ENCODE assay signal across 10 cellular contexts in genomic region chr3:50605901-50606326, GRCh38. TPM values are rescaled to one million over a fixed set of nuclear protein-coding genes. Genes with fewer than 3 reads are reported as not detected.
A peak's percentile ranks its signal among the peaks of the same experiment; 100 is the strongest.
DNase-seq lines count a peak whose midpoint lies in the region; ATAC-seq and TF ChIP-seq lines count a peak whose summit lies in the region.
"Had no signal": no experiment of that assay in that cellular context is flagged by ENCODE, and none has a peak within 500 bp of the region (broad histone marks: within the 10 kb centered on the region; RNA-seq: fewer than 3 reads in every experiment).

No MANE protein-coding gene starts in this region.

- H3K4me3 ChIP-seq in heart left ventricle (peak overlapping the region in 1 of 12 donors; percentile 90), lung (no peak overlapping the region), upper lobe of left lung (peak overlapping the region in 1 of 4 donors; percentile 70), brain microvascular endothelial cell (ENCODE audit: low read depth, low read length) (no peak overlapping the region)

- TF ChIP-seq EP300 in upper lobe of left lung (IDR thresholded peaks at IDR 0.05) = peak in 1 of 4 donors; percentile 67

- H3K27ac ChIP-seq in heart left ventricle (peak overlapping the region in 11 of 12 donors; percentile 71 to 100 (median 99)), lung (ENCODE audit: low read depth in 1 of 2, low read length in 1 of 2) (peak overlapping the region; percentile 48 to 84), upper lobe of left lung (peak overlapping the region; percentile 94 to 96 (median 95)), brain microvascular endothelial cell (no peak overlapping the region)

- H3K4me1 Mint-ChIP-seq in activated T-cell treated with anti-CD3 and anti-CD28 coated beads, Interleukin-2, amount 50 U/mL, for 72 hours (ENCODE audit: low read depth) = peaks cover 58% of the 10 kb centered on the region

- H3K27me3 ChIP-seq in heart left ventricle (no peaks in the 10 kb centered on the region), lung (ENCODE audit: control insufficient read depth, insufficient read depth) (no peaks in the 10 kb centered on the region), upper lobe of left lung (no peaks in the 10 kb centered on the region), brain microvascular endothelial cell (replicated peaks) (no peaks in the 10 kb centered on the region)

- peaks cover 20 to 99% (median 91%) of the 10 kb centered on the region in 12 donors for H3K4me1 ChIP-seq in heart left ventricle
- peaks cover 13 to 60% of the 10 kb centered on the region in 2 donors for H3K4me1 ChIP-seq in lung (ENCODE audit: control insufficient read depth in 2 of 2, insufficient read depth in 2 of 2, low read length in 2 of 2)
- H3K4me1 ChIP-seq in upper lobe of left lung = peaks cover 72 to 99% (median 98%) of the 10 kb centered on the region in 4 donors

- H3K9me3 ChIP-seq in heart left ventricle (no peaks in the 10 kb centered on the region), lung (ENCODE audit: control insufficient read depth in 2 of 2, insufficient read depth in 1 of 2, low read length in 1 of 2) (no peaks in the 10 kb centered on the region), upper lobe of left lung (no peaks in the 10 kb centered on the region)

- H3K36me3 ChIP-seq in heart left ventricle = peaks cover 0 to 63% (median 28%) of the 10 kb centered on the region in 9 donors
- peaks cover 6 to 35% of the 10 kb centered on the region in 2 donors for H3K36me3 ChIP-seq in lung (ENCODE audit: control insufficient read depth in 2 of 2, insufficient read depth in 2 of 2, low read length in 2 of 2)
- H3K36me3 ChIP-seq in upper lobe of left lung = peaks cover 0 to 56% (median 23%) of the 10 kb centered on the region in 4 donors
- H3K36me3 ChIP-seq in brain microvascular endothelial cell (replicated peaks) = no peaks in the 10 kb centered on the region

- WGBS in heart left ventricle, 4 donors = 54 to 71% (median 63%) methylated on average over 5 of the region's 5 CpGs
- 55 to 64% methylated on average over 5 of the region's 5 CpGs for WGBS in lung, 2 donors
- 48 to 60% methylated on average over 5 of the region's 5 CpGs for WGBS in upper lobe of left lung, 2 donors

- intact Hi-C loops in heart left ventricle (cut with DNase I) (no loop called here), left cardiac atrium (cut with DNase I) (no loop called here)

- in situ Hi-C loops in brain microvascular endothelial cell (cut with HindIII; ENCODE audit: low pct_ligation_motif_present, low sequenced_read_pairs) = no loop called here

- no peak for TF ChIP-seq POLR2A in heart left ventricle (IDR thresholded peaks at IDR 0.05)
- peak in 1 of 4 donors; percentile 46 for TF ChIP-seq POLR2A in upper lobe of left lung (IDR thresholded peaks at IDR 0.05)

- ATAC-seq in heart left ventricle (no peak), left cardiac atrium (no peak), lung (ENCODE audit: insufficient read depth, low FRiP score) (no peak), upper lobe of left lung (ENCODE audit: low FRiP score in 2 of 2) (no peak), HG02981 (IDR thresholded peaks at IDR 0.05; ENCODE audit: unreplicated experiment) (no peak)
- ATAC-seq in activated T-cell treated with anti-CD3 and anti-CD28 coated beads, Interleukin-2, amount 50 U/mL, for 72 hours (replicated peaks in 1 of 2) = no peak

- DNase-seq in heart left ventricle (peak in 3 of 5 donors; percentile 20 to 63 (median 27)), left cardiac atrium (no peak), lung (ENCODE audit: low spot score) (no peak), upper lobe of left lung (peak; percentile 52 to 85), NCI-H1417 treated with DMSO at 0.1 percent for 48 hours (lab: John Stamatoyannopoulos, UW) (no peak), brain microvascular endothelial cell (no peak)
- DNase-seq in activated T-cell treated with anti-CD3 and anti-CD28 coated beads, Interleukin-2, amount 50 U/mL, for 72 hours = peak in 1 of 2 donors; percentile 21
- DNase-seq: head of caudate nucleus, occipital lobe had no signal

- H3K27ac Mint-ChIP-seq in activated T-cell treated with anti-CD3 and anti-CD28 coated beads, Interleukin-2, amount 50 U/mL, for 72 hours = peak overlapping the region; percentile 100

- H3K9me3 Mint-ChIP-seq in activated T-cell treated with anti-CD3 and anti-CD28 coated beads, Interleukin-2, amount 50 U/mL, for 72 hours = no peaks in the 10 kb centered on the region

- peak overlapping the region; percentile 92 to 100 for H3K4me3 Mint-ChIP-seq in activated T-cell treated with anti-CD3 and anti-CD28 coated beads, Interleukin-2, amount 50 U/mL, for 72 hours

- peaks cover 44 to 67% of the 10 kb centered on the region in 2 donors for H3K36me3 Mint-ChIP-seq in activated T-cell treated with anti-CD3 and anti-CD28 coated beads, Interleukin-2, amount 50 U/mL, for 72 hours (ENCODE audit: insufficient read depth in 2 of 2)

- no peak for TF ChIP-seq CTCF in heart left ventricle (IDR thresholded peaks at IDR 0.05)
- no peak for TF ChIP-seq CTCF in lung (IDR thresholded peaks at IDR 0.05; ENCODE audit: control extremely low read depth, extremely low read depth)
- no peak for TF ChIP-seq CTCF in upper lobe of left lung (IDR thresholded peaks at IDR 0.05)
- no peak for TF ChIP-seq CTCF in brain microvascular endothelial cell (IDR thresholded peaks at IDR 0.05; ENCODE audit: low read depth, low read length, missing control alignments)

- no peaks in the 10 kb centered on the region for H3K27me3 Mint-ChIP-seq in activated T-cell treated with anti-CD3 and anti-CD28 coated beads, Interleukin-2, amount 50 U/mL, for 72 hours (ENCODE audit: low read depth)

RNA-seq across cellular contexts. Expression of gene CISH, which starts 5.7 kb away (rescaled TPM):
- total RNA-seq in heart left ventricle (10 to 100 TPM; 10.1 to 57.0 (median 20.3) TPM), left cardiac atrium (10 to 100 TPM in 1 of 2 donors, 1 to 10 TPM in 1; 10.0 to 41.9 TPM), lung (10 to 100 TPM; 42.9 to 50.2 TPM), upper lobe of left lung (10 to 100 TPM; 35.8 to 66.9 (median 43.1) TPM)
- polyA plus RNA-seq in heart left ventricle (10 to 100 TPM in 1 of 2 donors, 1 to 10 TPM in 1; 6.9 to 30.1 TPM), lung (100 to 1,000 TPM in 1 of 2 donors, 10 to 100 TPM in 1; 37.8 to 104 TPM)
- total RNA-seq in activated T-cell treated with anti-CD3 and anti-CD28 coated beads, Interleukin-2, amount 50 U/mL, for 72 hours = 100 to 1,000 TPM; 242 to 271 TPM

RNA-seq across cellular contexts. Expression of gene MAPKAPK3, which starts 11.0 kb away (rescaled TPM):
- 100 to 1,000 TPM; 239 to 398 (median 316) TPM for total RNA-seq in heart left ventricle
- polyA plus RNA-seq in heart left ventricle = 100 to 1,000 TPM; 226 to 247 TPM
- 100 to 1,000 TPM; 170 to 177 TPM for total RNA-seq in left cardiac atrium
- 100 to 1,000 TPM; 116 to 129 TPM for total RNA-seq in activated T-cell treated with anti-CD3 and anti-CD28 coated beads, Interleukin-2, amount 50 U/mL, for 72 hours
- total RNA-seq in lung = 10 to 100 TPM; 23.6 to 96.1 TPM
- polyA plus RNA-seq in lung = 10 to 100 TPM; 50.8 to 92.1 TPM
- total RNA-seq in upper lobe of left lung = 100 to 1,000 TPM in 1 of 6 donors, 10 to 100 TPM in 5; 30.2 to 102 (median 70.1) TPM

RNA-seq across cellular contexts. Expression of gene HEMK1, which starts 36.6 kb away (rescaled TPM):
- 10 to 100 TPM in 7 of 9 donors, 1 to 10 TPM in 2; 7.8 to 19.7 (median 13.8) TPM for total RNA-seq in heart left ventricle
- 10 to 100 TPM; 10.9 to 16.7 TPM for polyA plus RNA-seq in heart left ventricle
- 10 to 100 TPM; 11.8 to 19.7 TPM for total RNA-seq in left cardiac atrium
- total RNA-seq in activated T-cell treated with anti-CD3 and anti-CD28 coated beads, Interleukin-2, amount 50 U/mL, for 72 hours = 10 to 100 TPM; 54.5 to 64.6 TPM
- 10 to 100 TPM; 17.3 to 28.0 TPM for total RNA-seq in lung
- polyA plus RNA-seq in lung = 10 to 100 TPM; 16.0 to 20.1 TPM
- total RNA-seq in upper lobe of left lung = 10 to 100 TPM in 3 of 6 donors, 1 to 10 TPM in 3; 5.0 to 25.3 (median 9.6) TPM

RNA-seq across cellular contexts. Expression of gene C3orf18, which starts 38.4 kb away (rescaled TPM):
- total RNA-seq in heart left ventricle = 10 to 100 TPM; 25.4 to 56.8 (median 40.0) TPM
- 10 to 100 TPM; 28.7 to 28.9 TPM for polyA plus RNA-seq in heart left ventricle
- total RNA-seq in left cardiac atrium = 10 to 100 TPM; 29.7 to 32.3 TPM
- total RNA-seq in activated T-cell treated with anti-CD3 and anti-CD28 coated beads, Interleukin-2, amount 50 U/mL, for 72 hours = 10 to 100 TPM; 22.7 to 32.5 TPM
- total RNA-seq in lung = 1 to 10 TPM; 5.7 to 7.0 TPM
- 1 to 10 TPM; 2.7 to 3.2 TPM for polyA plus RNA-seq in lung
- 1 to 10 TPM; 4.7 to 7.5 (median 5.7) TPM for total RNA-seq in upper lobe of left lung

Comparison
In these comparisons a context has a peak if more than half of its experiments do, and no peak if none do; other contexts are left out.
1. DNase-seq: peak in heart left ventricle (3 of 5) and upper lobe of left lung (2 of 2); none in left cardiac atrium (single experiment), lung (single experiment), NCI-H1417 treated with DMSO at 0.1 percent for 48 hours (single experiment) and brain microvascular endothelial cell (single experiment).